Comparison of ENCODE assay signal across 27 cellular contexts in genomic region chr1:109627692-109628399, GRCh38. TPM values are rescaled to one million over a fixed set of nuclear protein-coding genes. Genes with fewer than 3 reads are reported as not detected.
A peak's percentile ranks its signal among the peaks of the same experiment; 100 is the strongest.
DNase-seq lines count a peak whose midpoint lies in the region; ATAC-seq and TF ChIP-seq lines count a peak whose summit lies in the region.
"Had no signal": no experiment of that assay in that cellular context is flagged by ENCODE, and none has a peak within 500 bp of the region (broad histone marks: within the 10 kb centered on the region; RNA-seq: fewer than 3 reads in every experiment).

No MANE protein-coding gene starts in this region.

- in situ Hi-C loops in mammary epithelial cell (cut with MboI; ENCODE audit: low sequenced_read_pairs in 2 of 2) = loop anchor here (5.0 to 25.0 kb wide), 3 partner anchors 81 to 359 kb away; partner anchors contain the start of genes GNAI3 (in 2 of the 2) and AHCYL1 (in 1 of the 2)

- H3K4me3 ChIP-seq in BLaER1 = no peak overlapping the region
- no peak overlapping the region for H3K4me3 ChIP-seq in mammary epithelial cell (replicated peaks in 1 of 3; ENCODE audit: insufficient read depth in 1 of 3, low read depth in 2 of 3, low read length in 3 of 3)
- H3K4me3 ChIP-seq: dorsolateral prefrontal cortex, gastrocnemius medialis, smooth muscle cell, tibial artery had no signal

- H3K9me3 ChIP-seq in BLaER1 = no peaks in the 10 kb centered on the region
- no peaks in the 10 kb centered on the region for H3K9me3 ChIP-seq in mammary epithelial cell (replicated peaks; ENCODE audit: insufficient read depth, low read length)
- H3K9me3 ChIP-seq: gastrocnemius medialis, tibial artery had no signal

- dilution Hi-C loops in mammary epithelial cell (cut with HindIII; ENCODE audit: low sequenced_read_pairs) = no loop called here

- DNase-seq in GM10248 (ENCODE audit: extremely low spot score) (peak; percentile 16), mammary epithelial cell (no peak), left kidney (ENCODE audit: low read depth, low spot score) (peak; percentile 39), NCI-H146 treated with DMSO at 0.1 percent for 48 hours (lab: John Stamatoyannopoulos, UW; ENCODE audit: unreplicated experiment) (no peak), DMS 273 treated with DMSO at 0.1 percent for 48 hours (lab: John Stamatoyannopoulos, UW) (no peak)
- DNase-seq: activated CD8-positive, alpha-beta memory T cell treated with anti-CD3 and anti-CD28 coated beads, Interleukin-2, amount 50 U/mL, for 4 hours; activated effector memory CD4-positive, alpha-beta T cell treated with anti-CD3 and anti-CD28 coated beads, Interleukin-2, amount 50 U/mL, for 16 hours; amniotic stem cell; central memory CD4-positive, alpha-beta T cell; dorsolateral prefrontal cortex; gastrocnemius medialis; HCEC 1CT; NCI-H1417; NCI-H526 treated with DMSO at 0.1 percent for 48 hours; Right ventricle myocardium superior; stimulated activated CD4-positive, alpha-beta T cell treated with anti-CD3 and anti-CD28 coated beads, Interleukin-2, amount 100 ng/mL, for 48 hours; SW 1271 had no signal

- no peak overlapping the region for H3K27ac ChIP-seq in BLaER1
- no peak overlapping the region for H3K27ac ChIP-seq in mammary epithelial cell (ENCODE audit: insufficient read depth, low read depth, low read length)
- H3K27ac ChIP-seq: dorsolateral prefrontal cortex, gastrocnemius medialis, tibial artery had no signal

- ATAC-seq in GM21576 (IDR thresholded peaks at IDR 0.05; ENCODE audit: unreplicated experiment) (no peak), GM21423 (IDR thresholded peaks at IDR 0.05; ENCODE audit: unreplicated experiment) (no peak)
- ATAC-seq: esophagus mucosa, gastrocnemius medialis, HepG2, left lobe of liver had no signal

- peaks cover 82% of the 10 kb centered on the region for H4K20me1 ChIP-seq in BLaER1
- H4K20me1 ChIP-seq in mammary epithelial cell (ENCODE audit: insufficient read depth, low read length) = no peaks in the 10 kb centered on the region

- TF ChIP-seq CTCF in GM10248 (IDR thresholded peaks at IDR 0.05; ENCODE audit: control extremely low read depth, extremely low read depth, low read depth, missing control alignments) = no peak
- TF ChIP-seq CTCF in mammary epithelial cell (conservative IDR thresholded peaks at IDR 0.05 in 1 of 2, IDR thresholded peaks at IDR 0.05 in 1 of 2; ENCODE audit: extremely low read depth in 1 of 2, insufficient read depth in 1 of 2, low read depth in 1 of 2, low read length in 2 of 2) = no peak

- intact Hi-C loops in mammary epithelial cell (cut with micrococcal nuclease) = no loop called here

- CTCF ChIA-PET in GM10248 (lab: Yijun Ruan, JAX) (interaction anchor here (1.0 to 11.9 kb wide), 6 partner anchors 12 to 149 kb away, joined by 3 to 135 read pairs (median 6); no protein-coding TSS in a partner anchor), mammary epithelial cell (lab: Charles Lee; ENCODE audit: low non-redundant PET) (no interaction called here)

- 84% methylated on average over 20 of the region's 23 CpGs for WGBS in mammary epithelial cell (ENCODE audit: low coverage, missing lambda C conversion rate)

- H3K4me1 ChIP-seq in BLaER1 (peaks cover 74% of the 10 kb centered on the region), mammary epithelial cell (ENCODE audit: insufficient read depth, low read length) (peaks cover 10% of the 10 kb centered on the region)

- H2AFZ ChIP-seq in mammary epithelial cell (ENCODE audit: low read depth, low read length) = no peak overlapping the region

- H3K9ac ChIP-seq in BLaER1 (no peak overlapping the region), mammary epithelial cell (ENCODE audit: insufficient read depth, low read length) (no peak overlapping the region)

- BruUV-seq in mammary epithelial cell (replicated peaks; lab: Mats Ljungman, UMichigan) = TSS peak; percentile 29

- POLR2A ChIA-PET in GM10248 (lab: Yijun Ruan, JAX) = interaction anchor here (0.5 kb wide), 1 partner anchor 72 kb away, joined by 6 read pairs; no protein-coding TSS in a partner anchor

- H3K27me3 ChIP-seq in BLaER1 = no peaks in the 10 kb centered on the region
- H3K27me3 ChIP-seq in mammary epithelial cell (ENCODE audit: insufficient read depth, low read length) = no peaks in the 10 kb centered on the region
- H3K27me3 ChIP-seq: dorsolateral prefrontal cortex, gastrocnemius medialis, tibial artery had no signal

- H3K79me2 ChIP-seq in mammary epithelial cell (ENCODE audit: insufficient read depth, low read length) = peaks cover 28% of the 10 kb centered on the region

- peaks cover 69% of the 10 kb centered on the region for H3K36me3 ChIP-seq in BLaER1
- H3K36me3 ChIP-seq in mammary epithelial cell (ENCODE audit: insufficient read depth, low read length) = no peaks in the 10 kb centered on the region

- H3K4me2 ChIP-seq in BLaER1 (peak overlapping the region; percentile 91), mammary epithelial cell (ENCODE audit: insufficient read depth, low read depth, low read length) (no peak overlapping the region)
- H3K4me2 ChIP-seq: smooth muscle cell had no signal

RNA-seq across cellular contexts. Expression of gene AMPD2, which starts 8.2 kb away (rescaled TPM):
- total RNA-seq in mammary epithelial cell = 10 to 100 TPM; 29.7 to 45.2 TPM
- 28.3 TPM for polyA plus RNA-seq in mammary epithelial cell
- 36.7 TPM for polyA minus RNA-seq in mammary epithelial cell

RNA-seq across cellular contexts. Expression of gene GNAT2, which starts 8.4 kb away (rescaled TPM):
- total RNA-seq in mammary epithelial cell = not detected
- polyA plus RNA-seq in mammary epithelial cell = 0.20 TPM
- polyA minus RNA-seq in mammary epithelial cell = not detected
- total RNA-seq: esophagus mucosa, gastrocnemius medialis, Right ventricle myocardium superior, smooth muscle cell had no signal
- polyA plus RNA-seq: smooth muscle cell had no signal

RNA-seq across cellular contexts. Expression of gene GSTM4, which starts 28.1 kb away (rescaled TPM):
- 1 to 10 TPM; 5.0 to 5.8 TPM for total RNA-seq in mammary epithelial cell
- polyA plus RNA-seq in mammary epithelial cell = 1.4 TPM
- 3.0 TPM for polyA minus RNA-seq in mammary epithelial cell

RNA-seq across cellular contexts. Expression of gene GSTM2, which starts 40.0 kb away (rescaled TPM):
- total RNA-seq in mammary epithelial cell = 1 to 10 TPM; 2.9 to 6.7 TPM
- 1.6 TPM for polyA plus RNA-seq in mammary epithelial cell
- not detected for polyA minus RNA-seq in mammary epithelial cell

RNA-seq across cellular contexts. Expression of gene GSTM1, which starts 59.8 kb away (rescaled TPM):
- 1 to 10 TPM in 1 of 2 donors, not detected in 1; 8.2 TPM for total RNA-seq in mammary epithelial cell
- polyA plus RNA-seq in mammary epithelial cell = not detected
- polyA minus RNA-seq in mammary epithelial cell = not detected
- total RNA-seq: esophagus mucosa, HepG2, left lobe of liver, pulmonary artery endothelial cell, Right ventricle myocardium superior had no signal
- polyA plus RNA-seq: neural cell had no signal

Comparison
In these comparisons a context has a peak if more than half of its experiments do, and no peak if none do; other contexts are left out.
1. DNase-seq: peak in GM10248 (single experiment) and left kidney (single experiment); none in mammary epithelial cell (single experiment), NCI-H146 treated with DMSO at 0.1 percent for 48 hours (single experiment) and DMS 273 treated with DMSO at 0.1 percent for 48 hours (single experiment).